ENCODE assay signal across 22 cellular contexts in the genomic region with DNA sequence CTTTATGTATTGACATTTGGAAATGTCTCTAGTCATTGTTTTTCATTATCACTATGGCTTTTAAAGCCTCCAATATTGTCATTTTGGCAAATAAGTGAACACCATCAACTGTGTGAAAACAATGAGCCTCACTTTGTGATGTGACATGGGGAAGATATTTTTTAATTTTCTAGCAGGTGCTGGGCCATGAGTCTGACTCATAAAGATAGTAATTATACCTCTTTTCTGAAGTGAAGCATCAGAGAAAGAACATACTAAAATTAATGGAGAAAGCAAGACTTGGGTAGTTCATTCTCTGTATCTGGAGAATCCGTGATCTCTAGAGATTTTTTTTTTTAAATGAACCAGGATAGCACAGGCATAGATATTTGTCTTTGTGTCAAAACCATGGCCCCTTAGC.
A peak's percentile ranks its signal among the peaks of the same experiment; 100 is the strongest.
DNase-seq lines count a peak whose midpoint lies in the region; ATAC-seq and TF ChIP-seq lines count a peak whose summit lies in the region.
"Had no signal": no experiment of that assay in that cellular context is flagged by ENCODE, and none has a peak within 500 bp of the region (broad histone marks: within the 10 kb centered on the region; RNA-seq: fewer than 3 reads in every experiment).

No MANE protein-coding gene starts in this region.

- CTCF ChIA-PET in naive thymus-derived CD4-positive, alpha-beta T cell (lab: Charles Lee) = no interaction called here

- no peaks in the 10 kb centered on the region for H3K79me2 ChIP-seq in parathyroid adenoma

- H2AFZ ChIP-seq in parathyroid adenoma = peak overlapping the region; percentile 35

- H3K27me3 ChIP-seq in parathyroid adenoma (ENCODE audit: control insufficient read depth, insufficient read depth, low read length) = no peaks in the 10 kb centered on the region
- H3K27me3 ChIP-seq in naive thymus-derived CD4-positive, alpha-beta T cell (ENCODE audit: control insufficient read depth in 2 of 2, insufficient read depth in 2 of 2, low read length in 2 of 2) = no peaks in the 10 kb centered on the region
- H3K27me3 ChIP-seq: gastrocnemius medialis, right lobe of liver, SJSA1, tibial nerve had no signal

- ATAC-seq in GM18861 (IDR thresholded peaks at IDR 0.05; ENCODE audit: unreplicated experiment) (peak; percentile 55), GM21526 (IDR thresholded peaks at IDR 0.05; ENCODE audit: low FRiP score, unreplicated experiment) (peak; percentile 43), HG03025 (IDR thresholded peaks at IDR 0.05; ENCODE audit: low FRiP score, unreplicated experiment) (peak; percentile 54)
- no peak for ATAC-seq in naive thymus-derived CD4-positive, alpha-beta T cell
- ATAC-seq: gastrocnemius medialis; Panc1; right lobe of liver; stimulated activated naive CD8-positive, alpha-beta T cell treated with anti-CD3 and anti-CD28 coated beads, Interleukin-15, Interleukin-2, amounts not matched to agents 100 U/mL and 50 U/mL, for 24 hours had no signal

- POLR2A ChIA-PET in naive thymus-derived CD4-positive, alpha-beta T cell (lab: Charles Lee) = no interaction called here

- peaks cover 0 to 8% (median 0%) of the 10 kb centered on the region in 7 donors for H3K4me1 Mint-ChIP-seq in naive thymus-derived CD4-positive, alpha-beta T cell

- no peak overlapping the region for H3K4me2 ChIP-seq in parathyroid adenoma (ENCODE audit: low read length)

- H3K9me3 ChIP-seq in parathyroid adenoma (ENCODE audit: control insufficient read depth, low read length) = no peaks in the 10 kb centered on the region
- H3K9me3 ChIP-seq in naive thymus-derived CD4-positive, alpha-beta T cell (ENCODE audit: control insufficient read depth in 2 of 3, low read length in 3 of 3) = no peaks in the 10 kb centered on the region
- H3K9me3 ChIP-seq: gastrocnemius medialis, right lobe of liver, SJSA1, tibial nerve had no signal

- peaks cover 0 to 3% (median 0%) of the 10 kb centered on the region in 5 donors for H3K36me3 Mint-ChIP-seq in naive thymus-derived CD4-positive, alpha-beta T cell

- H3K9me3 Mint-ChIP-seq in naive thymus-derived CD4-positive, alpha-beta T cell = peaks cover 0 to 2% (median 0%) of the 10 kb centered on the region in 11 donors
- H3K9me3 Mint-ChIP-seq: T-helper 1 cell treated with Interleukin-12 subunit alpha and Interleukin-12 subunit beta and Interleukin-4 antibody, amounts not matched to agents 30 μg/mL and 1 μg/mL, for 36 hours had no signal

- peaks cover 55% of the 10 kb centered on the region for H3K4me1 ChIP-seq in parathyroid adenoma
- no peaks in the 10 kb centered on the region for H3K4me1 ChIP-seq in naive thymus-derived CD4-positive, alpha-beta T cell (ENCODE audit: control insufficient read depth in 2 of 2, insufficient read depth in 2 of 2, low read length in 2 of 2)
- H3K4me1 ChIP-seq: gastrocnemius medialis, right lobe of liver, SJSA1 had no signal

- H3K36me3 ChIP-seq in parathyroid adenoma (ENCODE audit: control insufficient read depth, insufficient read depth, low read length) = no peaks in the 10 kb centered on the region
- no peaks in the 10 kb centered on the region for H3K36me3 ChIP-seq in naive thymus-derived CD4-positive, alpha-beta T cell (ENCODE audit: control insufficient read depth in 2 of 3, insufficient read depth in 3 of 3, low read length in 3 of 3)
- H3K36me3 ChIP-seq: gastrocnemius medialis, right lobe of liver, SJSA1, tibial nerve had no signal

- no peak overlapping the region for H3K4me3 Mint-ChIP-seq in naive thymus-derived CD4-positive, alpha-beta T cell
- H3K4me3 Mint-ChIP-seq: T-helper 1 cell treated with Interleukin-12 subunit alpha and Interleukin-12 subunit beta and Interleukin-4 antibody, amounts not matched to agents 30 μg/mL and 1 μg/mL, for 36 hours had no signal

- peak overlapping the region; percentile 75 for H3K27ac ChIP-seq in parathyroid adenoma
- no peak overlapping the region for H3K27ac ChIP-seq in naive thymus-derived CD4-positive, alpha-beta T cell (ENCODE audit: low read depth, low read length)
- H3K27ac ChIP-seq: gastrocnemius medialis, right lobe of liver, SJSA1, tibial nerve had no signal

- H3K4me3 ChIP-seq in parathyroid adenoma (ENCODE audit: low read depth, low read length) = no peak overlapping the region
- H3K4me3 ChIP-seq in naive thymus-derived CD4-positive, alpha-beta T cell (ENCODE audit: low read length) = no peak overlapping the region
- H3K4me3 ChIP-seq: gastrocnemius medialis, lung, right lobe of liver, SJSA1, tibial nerve had no signal

- no peak for TF ChIP-seq CTCF in parathyroid adenoma (IDR thresholded peaks at IDR 0.05)

- H3K9ac ChIP-seq in parathyroid adenoma = no peak overlapping the region

- no peak for DNase-seq in naive thymus-derived CD4-positive, alpha-beta T cell
- DNase-seq in HK-2 (ENCODE audit: unreplicated experiment) (no peak), COLO668 (lab: John Stamatoyannopoulos, UW; ENCODE audit: unreplicated experiment) (no peak)
- DNase-seq: activated CD8-positive, alpha-beta memory T cell treated with anti-CD3 and anti-CD28 coated beads, Interleukin-2, amount 50 U/mL, for 48 hours; central memory CD4-positive, alpha-beta T cell; EL; gastrocnemius medialis; IMR-90; MM.1S; NCI-H146; NCI-H2227 treated with DMSO at 0.1 percent for 48 hours; right lobe of liver; stimulated activated naive CD8-positive, alpha-beta T cell treated with anti-CD3 and anti-CD28 coated beads, Interleukin-15, Interleukin-2, amounts not matched to agents 100 U/mL and 50 U/mL, for 24 hours had no signal

- H3K27ac Mint-ChIP-seq in naive thymus-derived CD4-positive, alpha-beta T cell = no peak overlapping the region
- H3K27ac Mint-ChIP-seq: T-helper 1 cell treated with Interleukin-12 subunit alpha and Interleukin-12 subunit beta and Interleukin-4 antibody, amounts not matched to agents 30 μg/mL and 1 μg/mL, for 36 hours had no signal

- H3K27me3 Mint-ChIP-seq in naive thymus-derived CD4-positive, alpha-beta T cell = peaks cover 9 to 21% (median 16%) of the 10 kb centered on the region in 5 donors

- intact Hi-C loops in naive thymus-derived CD4-positive, alpha-beta T cell (cut with micrococcal nuclease) = no loop called here
